35 cellular contexts compared by ENCODE assay signal in genomic region chr7:125512373-125512772, GRCh38.
"Had no signal": no experiment of that assay in that cellular context is flagged by ENCODE, and none has a peak within 500 bp of the region (broad histone marks: within the 10 kb centered on the region; RNA-seq: fewer than 3 reads in every experiment).

No MANE protein-coding gene starts in this region.

- H3K4me3 ChIP-seq: MG63 had no signal

- DNase-seq: Karpas-422, Kasumi-1, MG63, MM.1S, MV-4-11, NCI-H1048, NCI-H1092, NCI-H1092 treated with DMSO at 0.1 percent for 48 hours, NCI-H1105, NCI-H1105 treated with DMSO at 0.1 percent for 48 hours, NCI-H1417, NCI-H1417 treated with DMSO at 0.1 percent for 48 hours, NCI-H1436, NCI-H1436 treated with DMSO at 0.1 percent for 48 hours, NCI-H146, NCI-H1694, NCI-H1694 treated with DMSO at 0.1 percent for 48 hours, NCI-H187, NCI-H187 treated with DMSO at 0.1 percent for 48 hours, NCI-H1930, NCI-H2029, NCI-H2029 treated with DMSO at 0.1 percent for 48 hours, NCI-H2081, NCI-H2081 treated with DMSO at 0.1 percent for 48 hours, NCI-H2107, NCI-H2171, NCI-H2171 treated with DMSO at 0.1 percent for 48 hours, NCI-H2227 treated with DMSO at 0.1 percent for 48 hours, NCI-H226, NCI-H345, NCI-H446, NCI-H446 treated with DMSO at 0.1 percent for 48 hours, NCI-H510A, NCI-H510A treated with DMSO at 0.1 percent for 48 hours, NCI-H524 had no signal

- H3K27me3 ChIP-seq: MG63 had no signal

- H3K9me3 ChIP-seq: MG63 had no signal

- H3K36me3 ChIP-seq: MG63 had no signal
